Comparison of ENCODE assay signal across 13 cellular contexts in the genomic region with DNA sequence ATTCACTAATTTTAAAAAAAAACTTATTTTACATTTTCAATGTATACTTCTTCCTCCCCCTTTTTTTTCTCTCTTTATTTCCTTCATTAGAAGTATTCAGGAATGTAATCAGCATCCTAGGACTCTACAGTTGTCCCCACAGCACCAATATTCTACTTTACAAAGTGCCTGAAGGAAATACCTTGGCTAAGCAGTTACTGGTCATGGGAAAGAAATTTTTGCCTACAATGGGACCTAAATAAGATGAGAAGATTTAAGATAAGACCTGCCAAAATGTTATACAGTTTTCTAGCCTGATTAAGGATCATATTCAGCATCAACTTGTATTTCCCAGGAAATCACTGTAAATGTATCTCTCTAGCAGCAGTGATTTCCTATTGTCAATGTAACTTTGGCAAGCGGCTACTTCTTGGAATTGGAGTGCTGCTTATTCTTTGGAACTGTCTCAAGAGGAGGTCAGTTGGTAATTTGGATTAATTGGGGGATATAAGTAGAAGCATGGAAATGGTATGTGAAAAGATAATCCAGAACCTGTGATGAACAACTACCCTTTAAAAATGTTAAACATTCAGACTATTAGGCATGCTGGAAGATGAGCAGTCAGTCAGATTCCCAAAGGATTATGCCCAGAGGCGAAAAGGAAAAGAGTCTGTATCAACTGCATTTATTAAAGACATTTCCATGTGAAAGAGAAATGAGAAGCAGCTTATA.
DNase-seq lines count a peak whose midpoint lies in the region; ATAC-seq, FAIRE-seq and TF ChIP-seq lines count a peak whose summit lies in the region.
"Had no signal": no experiment of that assay in that cellular context is flagged by ENCODE, and none has a peak within 500 bp of the region (broad histone marks: within the 10 kb centered on the region; RNA-seq: fewer than 3 reads in every experiment).

No MANE protein-coding gene starts in this region.

- H3K79me2 ChIP-seq in H1 (ENCODE audit: control insufficient read depth in 1 of 2, insufficient read depth in 2 of 2, low read length in 2 of 2) (no peaks in the 10 kb centered on the region), osteoblast (ENCODE audit: insufficient read depth, low read length) (peaks cover 69% of the 10 kb centered on the region)

- no peak overlapping the region for H2BK20ac ChIP-seq in H1 (ENCODE audit: low read length)

- H2BK5ac ChIP-seq in H1 (ENCODE audit: low read depth, low read length), result no peak overlapping the region

- CTCF ChIA-PET in H1 (lab: Charles Lee; ENCODE audit: partially characterized antibody), result interaction anchor here (0.7 to 3.1 kb wide), 10 partner anchors 18 to 226 kb away, joined by 3 to 17 read pairs (median 7); no protein-coding TSS in a partner anchor

- ATAC-seq in heart right ventricle, result peak in 1 of 8 donors; percentile 28
- no peak for ATAC-seq in right cardiac atrium
- no peak for ATAC-seq in HG02852 (IDR thresholded peaks at IDR 0.05; ENCODE audit: unreplicated experiment)
- ATAC-seq in GM19452 (IDR thresholded peaks at IDR 0.05; ENCODE audit: unreplicated experiment), result no peak
- ATAC-seq: activated CD4-positive, CD25-positive, alpha-beta regulatory T cell treated with anti-CD3 and anti-CD28 coated beads, Interleukin-2, amount 50 U/mL, for 24 hours had no signal

- H4K20me1 ChIP-seq in H1 (replicated peaks in 1 of 2; ENCODE audit: control insufficient read depth in 1 of 2, insufficient read depth in 2 of 2, low read length in 2 of 2) (peaks cover 0 to 4% of the 10 kb centered on the region in 2 experiments), osteoblast (ENCODE audit: insufficient read depth, low read length) (peaks cover 44% of the 10 kb centered on the region)

- H3K18ac ChIP-seq in H1 (ENCODE audit: extremely low read depth, low read length), result no peak overlapping the region

- H3K23me2 ChIP-seq in H1 (ENCODE audit: low read depth, low read length), result no peaks in the 10 kb centered on the region

- no peaks in the 10 kb centered on the region for H3K27me3 ChIP-seq in heart right ventricle
- no peaks in the 10 kb centered on the region for H3K27me3 ChIP-seq in right cardiac atrium (ENCODE audit: control insufficient read depth, insufficient read depth)
- no peaks in the 10 kb centered on the region for H3K27me3 ChIP-seq in H1 (replicated peaks in 1 of 4; ENCODE audit: control insufficient read depth in 3 of 4, extremely low read depth in 1 of 4, insufficient read depth in 3 of 4, low read length in 3 of 4)
- no peaks in the 10 kb centered on the region for H3K27me3 ChIP-seq in osteoblast (ENCODE audit: insufficient read depth, low read length)
- H3K27me3 ChIP-seq in uterus, result no peaks in the 10 kb centered on the region

- H2AK5ac ChIP-seq in H1 (ENCODE audit: low read depth, low read length), result no peak overlapping the region

- no peak overlapping the region for H2AFZ ChIP-seq in H1 (ENCODE audit: low read length)
- H2AFZ ChIP-seq in osteoblast (ENCODE audit: low read length), result no peak overlapping the region

- intact Hi-C loops in heart right ventricle (cut with DNase I) (loop anchor here (2.0 to 10.0 kb wide), 16 partner anchors 36 to 512 kb away; partner anchors contain the start of genes SYNPO2 (in 7 of the 10) and SEC24D (in 2 of the 10)), right cardiac atrium (cut with DNase I) (loop anchor here in 2 of 4 donors (2.0 to 10.0 kb wide), 4 partner anchors 32 to 192 kb away; partner anchors contain the start of gene SYNPO2 (in 2 of the 2)), uterus (cut with DNase I; ENCODE audit: low total_unique reads) (no loop called here)

- H4K5ac ChIP-seq in H1 (ENCODE audit: insufficient read length, low read depth, low read length), result no peak overlapping the region

- peak; percentile 42 for FAIRE-seq in H1 (lab: Jason Lieb, UNC)

- peaks cover 0 to 8% (median 0%) of the 10 kb centered on the region in 11 donors for H3K9me3 ChIP-seq in heart right ventricle
- H3K9me3 ChIP-seq in right cardiac atrium (ENCODE audit: control insufficient read depth, low read length), result no peaks in the 10 kb centered on the region
- no peaks in the 10 kb centered on the region for H3K9me3 ChIP-seq in H1 (ENCODE audit: insufficient read depth in 2 of 2, low read depth in 1 of 2, low read length in 1 of 2)
- no peaks in the 10 kb centered on the region for H3K9me3 ChIP-seq in osteoblast (ENCODE audit: low read depth, low read length)
- H3K9me3 ChIP-seq in uterus, result no peaks in the 10 kb centered on the region

- no peak for DNase-seq in heart right ventricle
- no peak for DNase-seq in right cardiac atrium
- no peak for DNase-seq in H1 (ENCODE audit: low read depth in 1 of 2, low spot score in 2 of 2)
- no peak for DNase-seq in osteoblast (ENCODE audit: insufficient read length, low spot score, missing footprints)
- DNase-seq in uterus, result no peak
- no peak for DNase-seq in superior temporal gyrus (ENCODE audit: extremely low spot score)
- DNase-seq: anterior cingulate cortex, cortex of kidney, DND-41, NCI-H1417 had no signal

- no peak overlapping the region for H3K4ac ChIP-seq in H1 (replicated peaks; ENCODE audit: insufficient read length, low read depth, low read length)

- H4K91ac ChIP-seq in H1 (replicated peaks; ENCODE audit: insufficient read length, low read length), result no peak overlapping the region

- H2BK15ac ChIP-seq in H1 (ENCODE audit: low read length), result no peak overlapping the region

- TF ChIP-seq POLR2A in H1 (IDR thresholded peaks at IDR 0.05; ENCODE audit: control extremely low read depth in 1 of 2, low read depth in 2 of 2, low read length in 2 of 2) (no peak), uterus (IDR thresholded peaks at IDR 0.05) (no peak)

- no peak overlapping the region for H3K23ac ChIP-seq in H1 (ENCODE audit: insufficient read length)

- peak overlapping the region in 1 of 10 donors; percentile 23 for H3K4me3 ChIP-seq in heart right ventricle
- no peak overlapping the region for H3K4me3 ChIP-seq in right cardiac atrium (ENCODE audit: low read length)
- no peak overlapping the region for H3K4me3 ChIP-seq in H1 (ENCODE audit: extremely low read depth in 1 of 4, insufficient read depth in 2 of 4, low read depth in 3 of 4, low read length in 4 of 4)
- no peak overlapping the region for H3K4me3 ChIP-seq in osteoblast (ENCODE audit: insufficient read depth, low read length)
- no peak overlapping the region for H3K4me3 ChIP-seq in uterus

- no peak overlapping the region for H2BK120ac ChIP-seq in H1 (replicated peaks; ENCODE audit: low read depth, low read length)

- no peak for TF ChIP-seq RAD21 in H1 (IDR thresholded peaks at IDR 0.05 in 1 of 2, conservative IDR thresholded peaks at IDR 0.05 in 1 of 2; ENCODE audit: low read depth in 2 of 2, low read length in 2 of 2)

- WGBS in heart right ventricle, 2 donors, result 49 to 54% methylated on average over 2 of the region's 2 CpGs
- WGBS in right cardiac atrium, result 43% methylated on average over 2 of the region's 2 CpGs
- WGBS in H1 (ENCODE audit: extremely low coverage in 1 of 2, insufficient coverage in 1 of 2, insufficient read length in 1 of 2, insufficient replicate concordance in 2 of 2, low coverage in 1 of 2, low lambda C conversion rate in 2 of 2, missing lambda C conversion rate in 1 of 2), 2 experiments, result 83% methylated on average over 2 of the region's 2 CpGs; no CpG with 5 or more reads in 1 of the 2 experiments

- H3K36me3 ChIP-seq in heart right ventricle, result peaks cover 0 to 30% (median 0%) of the 10 kb centered on the region in 9 donors
- H3K36me3 ChIP-seq in H1 (ENCODE audit: control insufficient read depth in 2 of 4, insufficient read depth in 4 of 4, low read length in 3 of 4), result peaks cover 0 to 8% (median 0%) of the 10 kb centered on the region in 4 experiments; a peak in 1 of 8 replicates
- peaks cover 38% of the 10 kb centered on the region for H3K36me3 ChIP-seq in osteoblast (ENCODE audit: insufficient read depth, low read length)
- no peaks in the 10 kb centered on the region for H3K36me3 ChIP-seq in uterus

- H3K27ac ChIP-seq in heart right ventricle (peak overlapping the region in 8 of 10 donors; percentile 45 to 81 (median 54)), right cardiac atrium (ENCODE audit: low read length) (no peak overlapping the region), H1 (ENCODE audit: low read depth, low read length) (no peak overlapping the region), osteoblast (ENCODE audit: low read depth, low read length) (peak overlapping the region; percentile 21), uterus (peak overlapping the region; percentile 70 to 97)

- H3K4me2 ChIP-seq in H1 (ENCODE audit: insufficient read depth in 1 of 2, low read depth in 2 of 2, low read length in 2 of 2) (no peak overlapping the region), osteoblast (ENCODE audit: insufficient read depth, low read length) (peak overlapping the region; percentile 17)

- H3K14ac ChIP-seq in H1 (ENCODE audit: insufficient read length), result no peak overlapping the region

- H4K8ac ChIP-seq in H1 (ENCODE audit: extremely low read depth, insufficient read depth, low read length), result no peak overlapping the region

- TF ChIP-seq CTCF in heart right ventricle (IDR thresholded peaks at IDR 0.05), result no peak
- TF ChIP-seq CTCF in H1 (IDR thresholded peaks at IDR 0.05; ENCODE audit: control extremely low read depth in 1 of 3, insufficient read depth in 1 of 3, low read depth in 1 of 3, low read length in 3 of 3), result no peak
- TF ChIP-seq CTCF in osteoblast (IDR thresholded peaks at IDR 0.05; ENCODE audit: extremely low read depth, low read depth, low read length), result no peak
- TF ChIP-seq CTCF in uterus (IDR thresholded peaks at IDR 0.05), result no peak

- H3K56ac ChIP-seq in H1 (replicated peaks; ENCODE audit: insufficient read length, low read depth, low read length), result no peak overlapping the region

- no peak overlapping the region for H2BK12ac ChIP-seq in H1 (ENCODE audit: low read depth, low read length)

- no peak overlapping the region for H3K9ac ChIP-seq in H1 (replicated peaks in 1 of 4; ENCODE audit: extremely low read depth in 1 of 4, low read depth in 3 of 4, low read length in 3 of 4)

- H3K79me1 ChIP-seq in H1 (ENCODE audit: low read depth, low read length), result no peaks in the 10 kb centered on the region

- POLR2A ChIA-PET in H1 (lab: Charles Lee; ENCODE audit: partially characterized antibody), result no interaction called here

- H3K4me1 ChIP-seq in heart right ventricle, result peaks cover 5 to 85% (median 67%) of the 10 kb centered on the region in 9 donors
- H3K4me1 ChIP-seq in right cardiac atrium (ENCODE audit: control insufficient read depth, insufficient read depth, low read length), result peaks cover 6% of the 10 kb centered on the region
- H3K4me1 ChIP-seq in H1 (replicated peaks in 1 of 4; ENCODE audit: control insufficient read depth in 3 of 4, insufficient read depth in 4 of 4, low read length in 3 of 4), result peaks cover 0 to 7% (median 4%) of the 10 kb centered on the region in 4 experiments; a peak in 3 of 7 replicates
- peaks cover 74% of the 10 kb centered on the region for H3K4me1 ChIP-seq in osteoblast (ENCODE audit: insufficient read depth, low read length)
- peaks cover 0 to 5% of the 10 kb centered on the region in 2 donors for H3K4me1 ChIP-seq in uterus

- no peak for TF ChIP-seq EP300 in H1 (IDR thresholded peaks at IDR 0.05; ENCODE audit: borderline replicate concordance in 1 of 2, low read depth in 2 of 2, low read length in 2 of 2)

TF ChIP-seq in H1, 55 proteins besides CTCF, POLR2A, EP300 and RAD21 (continues in another document):
- TF ChIP-seq TBP (IDR thresholded peaks at IDR 0.05; ENCODE audit: low read depth, low read length) (no peak), POU5F1 (IDR thresholded peaks at IDR 0.05; ENCODE audit: low read depth, low read length) (no peak)

Comparison
In these comparisons a context has a peak if more than half of its experiments do, and no peak if none do; other contexts are left out.
1. H3K27ac ChIP-seq: peak in heart right ventricle (8 of 10), osteoblast (single experiment) and uterus (2 of 2); none in right cardiac atrium (single experiment) and H1 (single experiment).